33 cellular contexts compared by ENCODE assay signal in genomic region chr10:128431083-128431482, GRCh38.
"Had no signal": no experiment of that assay in that cellular context is flagged by ENCODE, and none has a peak within 500 bp of the region (broad histone marks: within the 10 kb centered on the region; RNA-seq: fewer than 3 reads in every experiment).

No MANE protein-coding gene starts in this region.

- FAIRE-seq: astrocyte, bronchial epithelial cell, endometrium, endothelial cell of umbilical vein, frontal cortex, TTC549 had no signal

- H3K27me3 Mint-ChIP-seq: activated B cell treated with CpG ODN at 0.5 μM for 24 hours; dendritic cell treated with granulocyte-macrophage colony-stimulating factor and Interleukin-4, amounts not matched to agents 40 ng/mL and 50 ng/mL, for 4 days had no signal

- DNase-seq: activated B cell treated with CpG ODN at 0.5 μM for 24 hours; activated CD4-positive, alpha-beta T cell treated with anti-CD3 and anti-CD28 coated beads for 48 hours; activated CD4-positive, alpha-beta T cell treated with anti-CD3 and anti-CD28 coated beads, Interleukin-2, amount 50 U/mL, for 1 hour; activated CD4-positive, alpha-beta T cell treated with anti-CD3 and anti-CD28 coated beads, Interleukin-2, amount 50 U/mL, for 48 hours; activated CD8-positive, alpha-beta memory T cell treated with anti-CD3 and anti-CD28 coated beads for 24 hours; activated CD8-positive, alpha-beta T cell treated with anti-CD3 and anti-CD28 coated beads for 36 hours; activated effector memory CD4-positive, alpha-beta T cell treated with Interleukin-2 at 50 U/mL for 16 hours; activated gamma-delta T cell treated with Interleukin-2 at 50 U/mL for 16 hours; activated naive CD4-positive, alpha-beta T cell treated with anti-CD3 and anti-CD28 coated beads, Interleukin-2, amount 50 U/mL, for 16 hours; activated naive CD4-positive, alpha-beta T cell treated with Interleukin-2 at 50 U/mL for 16 hours; activated T-cell treated with anti-CD3 and anti-CD28 coated beads, Interleukin-2, amount 50 U/mL, for 4 hours; amniotic stem cell; anterior cingulate cortex; brain microvascular endothelial cell; effector CD4-positive, alpha-beta T cell; effector memory CD8-positive, alpha-beta T cell; foreskin fibroblast; head of caudate nucleus; T-helper 2 cell had no signal

- H3K27me3 ChIP-seq: brain microvascular endothelial cell had no signal

- H3K4me3 ChIP-seq: coronary artery had no signal

- H3K4me1 Mint-ChIP-seq: activated B cell treated with CpG ODN at 0.5 μM for 24 hours; activated T-helper 17 cell treated with anti-CD3 and anti-CD28 coated beads, Interleukin-2, amount 50 U/mL, for 72 hours; central memory CD8-positive, alpha-beta T cell had no signal

- H3K36me3 Mint-ChIP-seq: activated naive CD8-positive, alpha-beta T cell had no signal

- H3K36me3 ChIP-seq: brain microvascular endothelial cell had no signal

- H3K27ac Mint-ChIP-seq: activated B cell treated with CpG ODN at 0.5 μM for 24 hours; activated CD8-positive, alpha-beta T cell treated with anti-CD3 and anti-CD28 coated beads for 36 hours; activated naive CD8-positive, alpha-beta T cell; activated T-helper 17 cell treated with anti-CD3 and anti-CD28 coated beads, Interleukin-2, amount 50 U/mL, for 72 hours; dendritic cell treated with granulocyte-macrophage colony-stimulating factor and Interleukin-4, amounts not matched to agents 40 ng/mL and 50 ng/mL, for 4 days; effector memory CD8-positive, alpha-beta T cell had no signal

- H3K27ac ChIP-seq: brain microvascular endothelial cell, coronary artery, epithelial cell of prostate, VCaP had no signal

- H3K4me3 Mint-ChIP-seq: activated B cell treated with CpG ODN at 0.5 μM for 24 hours; activated CD8-positive, alpha-beta T cell treated with anti-CD3 and anti-CD28 coated beads for 36 hours; activated naive CD8-positive, alpha-beta T cell; activated T-cell treated with anti-CD3 and anti-CD28 coated beads, Interleukin-2, amount 50 U/mL, for 4 hours; activated T-helper 17 cell treated with anti-CD3 and anti-CD28 coated beads, Interleukin-2, amount 50 U/mL, for 72 hours; central memory CD8-positive, alpha-beta T cell; dendritic cell treated with granulocyte-macrophage colony-stimulating factor and Interleukin-4, amounts not matched to agents 40 ng/mL and 50 ng/mL, for 4 days; effector memory CD8-positive, alpha-beta T cell had no signal

- H3K9me3 Mint-ChIP-seq: activated B cell treated with CpG ODN at 0.5 μM for 24 hours; activated CD8-positive, alpha-beta T cell treated with anti-CD3 and anti-CD28 coated beads for 36 hours; activated T-cell treated with anti-CD3 and anti-CD28 coated beads, Interleukin-2, amount 50 U/mL, for 4 hours; central memory CD8-positive, alpha-beta T cell; dendritic cell treated with granulocyte-macrophage colony-stimulating factor and Interleukin-4, amounts not matched to agents 40 ng/mL and 50 ng/mL, for 4 days had no signal

- ATAC-seq: activated CD4-positive, CD25-positive, alpha-beta regulatory T cell treated with anti-CD3 and anti-CD28 coated beads, Interleukin-2, amount 50 U/mL, for 24 hours; activated CD8-positive, alpha-beta T cell treated with anti-CD3 and anti-CD28 coated beads for 36 hours; activated T-cell treated with anti-CD3 and anti-CD28 coated beads, Interleukin-2, amount 50 U/mL, for 4 hours; activated T-helper 17 cell treated with anti-CD3 and anti-CD28 coated beads, Interleukin-2, amount 50 U/mL, for 72 hours; effector memory CD8-positive, alpha-beta T cell had no signal
